In genomic region chr5:53560506-53561191, GRCh38 we compare ENCODE assay signal across 8 cellular contexts. TPM values are rescaled to one million over a fixed set of nuclear protein-coding genes. Genes with fewer than 3 reads are reported as not detected.
DNase-seq lines count a peak whose midpoint lies in the region; TF ChIP-seq lines count a peak whose summit lies in the region.

Gene NDUFS4, plus strand, starts transcription at chr5:53560639. Its CDS starts 24 bp downstream, at chr5:53560663.

- no peaks in the 10 kb centered on the region for H3K36me3 Mint-ChIP-seq in endothelial cell (ENCODE audit: low read depth, unreplicated experiment)
- peaks cover 5% of the 10 kb centered on the region for H3K36me3 Mint-ChIP-seq in mesothelial cell of epicardium

- no peaks in the 10 kb centered on the region for H3K4me1 ChIP-seq in NT2/D1 (ENCODE audit: insufficient read depth, insufficient read length)

- no peaks in the 10 kb centered on the region for H3K36me3 ChIP-seq in NT2/D1 (ENCODE audit: insufficient read depth, insufficient read length, low read length)

- TF ChIP-seq CTCF in GM20000 (IDR thresholded peaks at IDR 0.05; ENCODE audit: extremely low read depth, missing control alignments) = no peak
- TF ChIP-seq CTCF in endothelial cell (IDR thresholded peaks at IDR 0.05; ENCODE audit: unreplicated experiment) = no peak
- TF ChIP-seq CTCF in mesothelial cell of epicardium (IDR thresholded peaks at IDR 0.05; ENCODE audit: unreplicated experiment) = no peak

- peak within 1 kb of the TSS; percentile 100 for H3K4me3 Mint-ChIP-seq in endothelial cell (ENCODE audit: unreplicated experiment)
- peak within 1 kb of the TSS; percentile 97 for H3K4me3 Mint-ChIP-seq in mesothelial cell of epicardium

- no peaks in the 10 kb centered on the region for H3K9me3 Mint-ChIP-seq in endothelial cell (ENCODE audit: unreplicated experiment)
- peaks cover 13% of the 10 kb centered on the region for H3K9me3 Mint-ChIP-seq in mesothelial cell of epicardium

- peak within 1 kb of the TSS; percentile 51 for H3K4me3 ChIP-seq in NT2/D1 (ENCODE audit: insufficient read length, low read depth)

- H3K9me3 ChIP-seq in NT2/D1 (ENCODE audit: insufficient read depth, low read length) = peaks cover 8% of the 10 kb centered on the region

- DNase-seq in CMK (ENCODE audit: low read depth) (peak; percentile 91), GM20000 (ENCODE audit: low spot score) (peak; percentile 64), HT-29 (ENCODE audit: low spot score) (peak; percentile 86), NT2/D1 (ENCODE audit: low read depth, low spot score) (peak; percentile 76), endothelial cell (ENCODE audit: low spot score) (peak; percentile 86), mesothelial cell of epicardium (ENCODE audit: low spot score in 2 of 2, unreplicated experiment in 2 of 2) (peak; percentile 50 to 82)
- peak; percentile 69 for DNase-seq in activated CD8-positive, alpha-beta memory T cell treated with anti-CD3 and anti-CD28 coated beads, Interleukin-2, amount 50 U/mL, for 24 hours (ENCODE audit: extremely low read depth)
- DNase-seq in stimulated activated CD8-positive, alpha-beta memory T cell treated with anti-CD3 and anti-CD28 coated beads, Interleukin-15, amount 100 ng/mL, for 48 hours (ENCODE audit: low read depth in 2 of 2) = peak; percentile 63 to 65

- no peaks in the 10 kb centered on the region for H3K27me3 Mint-ChIP-seq in endothelial cell (ENCODE audit: unreplicated experiment)
- peaks cover 6% of the 10 kb centered on the region for H3K27me3 Mint-ChIP-seq in mesothelial cell of epicardium (ENCODE audit: low read depth)

- peak within 1 kb of the TSS; percentile 85 for H3K9ac ChIP-seq in NT2/D1 (ENCODE audit: insufficient read length, low read depth)

- H3K4me1 Mint-ChIP-seq in endothelial cell (ENCODE audit: unreplicated experiment) (peaks cover 14% of the 10 kb centered on the region), mesothelial cell of epicardium (peaks cover 16% of the 10 kb centered on the region)

- peak within 1 kb of the TSS; percentile 94 for H3K27ac Mint-ChIP-seq in endothelial cell (ENCODE audit: unreplicated experiment)
- H3K27ac Mint-ChIP-seq in mesothelial cell of epicardium = peak within 1 kb of the TSS; percentile 97

- no peaks in the 10 kb centered on the region for H3K27me3 ChIP-seq in NT2/D1 (ENCODE audit: insufficient read depth, insufficient read length)

RNA-seq across cellular contexts. Expression of gene NDUFS4, which starts in this region (rescaled TPM):
- total RNA-seq in HT-29 (2014; rRNA removed; shearing (Covaris generic)) = 62.4 and 68.0 TPM in 2 replicates
- 88.8 TPM for total RNA-seq in endothelial cell (ENCODE audit: unreplicated experiment)
- total RNA-seq in mesothelial cell of epicardium = 71.8 to 79.9 TPM (median 77.1 TPM) in 3 replicates

Comparison
In these comparisons a context has a peak if more than half of its experiments do, and no peak if none do; other contexts are left out.
1. Peak in every context shown above with its lines: DNase-seq and H3K4me3 ChIP-seq.